21 cellular contexts compared by ENCODE assay signal in the genomic region with DNA sequence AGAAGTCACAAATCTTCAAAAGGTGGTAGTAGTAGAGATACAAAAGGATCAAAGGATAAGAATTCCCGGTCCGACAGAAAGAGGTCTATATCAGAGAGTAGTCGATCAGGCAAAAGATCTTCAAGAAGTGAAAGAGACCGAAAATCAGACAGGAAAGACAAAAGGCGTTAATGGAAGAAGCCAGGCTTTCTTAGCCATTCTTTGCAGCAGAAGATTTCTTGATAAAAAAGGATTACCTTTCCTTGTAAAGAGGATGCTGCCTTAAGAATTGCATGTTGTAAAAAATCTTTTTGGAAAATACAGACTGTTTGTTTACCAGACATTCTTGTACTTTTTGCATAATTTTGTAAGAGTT.
"Had no signal": no experiment of that assay in that cellular context is flagged by ENCODE, and none has a peak within 500 bp of the region (broad histone marks: within the 10 kb centered on the region; RNA-seq: fewer than 3 reads in every experiment).

No MANE protein-coding gene starts in this region.

- H3K4me1 ChIP-seq: colonic mucosa had no signal

- H3K36me3 ChIP-seq: ovary had no signal

- H3K27me3 ChIP-seq: colonic mucosa, heart right ventricle, ovary, right atrium auricular region, vagina had no signal

- H3K27ac ChIP-seq: colonic mucosa, lower lobe of right lung, ovary, psoas muscle, right atrium auricular region, thoracic aorta, vagina had no signal

- FAIRE-seq: keratinocyte had no signal

- H3K4me3 ChIP-seq: colonic mucosa, heart right ventricle, lower lobe of right lung, ovary, psoas muscle, right atrium auricular region, thoracic aorta, vagina had no signal

- DNase-seq: activated CD4-positive, alpha-beta T cell treated with anti-CD3 and anti-CD28 coated beads, Interleukin-2, amount 10 ng/mL, durations not matched to agents 24 days and 14 days; activated CD8-positive, alpha-beta memory T cell treated with anti-CD3 and anti-CD28 coated beads, Interleukin-2, amount 10 ng/mL, durations not matched to agents 7 days and 5 days; activated CD8-positive, alpha-beta T cell treated with anti-CD3 and anti-CD28 coated beads for 36 hours; activated gamma-delta T cell; activated naive CD4-positive, alpha-beta T cell treated with anti-CD3 and anti-CD28 coated beads, Interleukin-2, amount 50 U/mL, for 16 hours; activated naive CD8-positive, alpha-beta T cell treated with anti-CD3 and anti-CD28 coated beads, Interleukin-2, amount 50 U/mL, for 24 hours; activated T-cell treated with anti-CD3 and anti-CD28 coated beads for 4 hours; central memory CD4-positive, alpha-beta T cell; colonic mucosa; heart right ventricle; lower lobe of right lung; naive thymus-derived CD8-positive, alpha-beta T cell; ovary; psoas muscle; stimulated activated CD4-positive, alpha-beta T cell treated with anti-CD3 and anti-CD28 coated beads, Interleukin-4, amount 100 ng/mL, for 24 hours; stimulated activated naive CD4-positive, alpha-beta T cell treated with Interleukin-2 at 50 U/mL for 16 hours; T1000 had no signal

- ATAC-seq: activated CD8-positive, alpha-beta T cell treated with anti-CD3 and anti-CD28 coated beads for 36 hours; activated naive CD8-positive, alpha-beta T cell treated with anti-CD3 and anti-CD28 coated beads, Interleukin-2, amount 50 U/mL, for 24 hours; heart right ventricle; lower lobe of right lung; naive thymus-derived CD8-positive, alpha-beta T cell; psoas muscle had no signal

- H3K9me3 ChIP-seq: colonic mucosa, heart right ventricle, lower lobe of right lung, ovary, psoas muscle, right atrium auricular region, thoracic aorta, vagina had no signal
